In genomic region chr20:44085616-44086434, GRCh38 we compare ENCODE assay signal across 26 cellular contexts.
"Had no signal": no experiment of that assay in that cellular context is flagged by ENCODE, and none has a peak within 500 bp of the region (broad histone marks: within the 10 kb centered on the region; RNA-seq: fewer than 3 reads in every experiment).

No MANE protein-coding gene starts in this region.

- H3K4me1 Mint-ChIP-seq: mesothelial cell of epicardium had no signal

- FAIRE-seq: keratinocyte, small intestine had no signal

- H3K4me3 Mint-ChIP-seq: mesothelial cell of epicardium; naive thymus-derived CD4-positive, alpha-beta T cell; natural killer cell treated with Interleukin-12 subunit alpha and Interleukin-12 subunit beta and Interleukin-15 and Interleukin-18, amount 100 ng/mL, for 72 hours; stimulated activated effector memory CD8-positive, alpha-beta T cell treated with anti-CD3 and anti-CD28 coated beads, Interleukin-12 subunit alpha, Interleukin-12 subunit beta, amount 100 ng/mL, for 72 hours; stimulated activated naive CD8-positive, alpha-beta T cell treated with anti-CD3 and anti-CD28 coated beads, Interleukin-15, Interleukin-2, amounts not matched to agents 100 ng/mL and 50 ng/mL, for 24 hours had no signal

- H3K9me3 ChIP-seq: left lung, mucosa of descending colon, right atrium auricular region, sigmoid colon, spleen, suprapubic skin, thoracic aorta, tibial artery, upper lobe of right lung, uterus had no signal

- H3K36me3 ChIP-seq: left lung, right atrium auricular region, sigmoid colon, spleen, suprapubic skin, thoracic aorta, tibial artery, upper lobe of right lung, uterus had no signal

- H3K4me3 ChIP-seq: left lung, lung, mucosa of descending colon, right atrium auricular region, sigmoid colon, spleen, suprapubic skin, thoracic aorta, tibial artery, upper lobe of right lung, uterus had no signal

- H3K9me3 Mint-ChIP-seq: mesothelial cell of epicardium; naive thymus-derived CD4-positive, alpha-beta T cell; natural killer cell treated with Interleukin-12 subunit alpha and Interleukin-12 subunit beta and Interleukin-15 and Interleukin-18, amount 100 ng/mL, for 72 hours; stimulated activated effector memory CD8-positive, alpha-beta T cell treated with anti-CD3 and anti-CD28 coated beads, Interleukin-12 subunit alpha, Interleukin-12 subunit beta, amount 100 ng/mL, for 72 hours; stimulated activated naive CD8-positive, alpha-beta T cell treated with anti-CD3 and anti-CD28 coated beads, Interleukin-15, Interleukin-2, amounts not matched to agents 100 ng/mL and 50 ng/mL, for 24 hours had no signal

- H3K27ac Mint-ChIP-seq: mesothelial cell of epicardium; natural killer cell treated with Interleukin-12 subunit alpha and Interleukin-12 subunit beta and Interleukin-15 and Interleukin-18, amount 100 ng/mL, for 72 hours; progenitor cell of endocrine pancreas; stimulated activated effector memory CD8-positive, alpha-beta T cell treated with anti-CD3 and anti-CD28 coated beads, Interleukin-12 subunit alpha, Interleukin-12 subunit beta, amount 100 ng/mL, for 72 hours; stimulated activated naive CD8-positive, alpha-beta T cell treated with anti-CD3 and anti-CD28 coated beads, Interleukin-15, Interleukin-2, amounts not matched to agents 100 ng/mL and 50 ng/mL, for 24 hours had no signal

- DNase-seq: hippocampal formation; left colon; mesendoderm; mucosa of descending colon; naive thymus-derived CD4-positive, alpha-beta T cell; nucleus accumbens; sigmoid colon; small intestine; spleen; stimulated activated CD4-positive, alpha-beta T cell treated with anti-CD3 and anti-CD28 coated beads, Interleukin-4, amount 100 ng/mL, for 24 hours; stimulated activated naive CD4-positive, alpha-beta T cell; tibial artery; trophoblast cell; upper lobe of right lung; uterus had no signal

- H3K27ac ChIP-seq: left lung, right atrium auricular region, spleen, suprapubic skin, thoracic aorta, tibial artery, upper lobe of right lung, uterus had no signal

- H3K4me1 ChIP-seq: upper lobe of right lung, uterus had no signal

- H3K36me3 Mint-ChIP-seq: mesothelial cell of epicardium; naive thymus-derived CD4-positive, alpha-beta T cell; natural killer cell treated with Interleukin-12 subunit alpha and Interleukin-12 subunit beta and Interleukin-15 and Interleukin-18, amount 100 ng/mL, for 72 hours; stimulated activated effector memory CD8-positive, alpha-beta T cell treated with anti-CD3 and anti-CD28 coated beads, Interleukin-12 subunit alpha, Interleukin-12 subunit beta, amount 100 ng/mL, for 72 hours had no signal

- ATAC-seq: left colon; left lung; mucosa of descending colon; naive thymus-derived CD4-positive, alpha-beta T cell; natural killer cell treated with Interleukin-12 subunit alpha and Interleukin-12 subunit beta and Interleukin-15 and Interleukin-18, amount 100 ng/mL, for 72 hours; stimulated activated effector memory CD8-positive, alpha-beta T cell treated with anti-CD3 and anti-CD28 coated beads, Interleukin-12 subunit alpha, Interleukin-12 subunit beta, amount 100 ng/mL, for 72 hours; upper lobe of right lung had no signal

- H3K27me3 Mint-ChIP-seq: progenitor cell of endocrine pancreas had no signal

- H3K27me3 ChIP-seq: left lung, right atrium auricular region, sigmoid colon, tibial artery, upper lobe of right lung, uterus had no signal
